ENCODE assay signal across 14 cellular contexts in genomic region chr1:88877911-88878310, GRCh38. TPM values are rescaled to one million over a fixed set of nuclear protein-coding genes. Genes with fewer than 3 reads are reported as not detected.
DNase-seq lines count a peak whose midpoint lies in the region; ATAC-seq and TF ChIP-seq lines count a peak whose summit lies in the region.
"Had no signal": no experiment of that assay in that cellular context is flagged by ENCODE, and none has a peak within 500 bp of the region (broad histone marks: within the 10 kb centered on the region; RNA-seq: fewer than 3 reads in every experiment).

No MANE protein-coding gene starts in this region.

- H3K27me3 ChIP-seq in Panc1 (ENCODE audit: control insufficient read depth, insufficient read depth, low read length) (no peaks in the 10 kb centered on the region), foreskin keratinocyte (no peaks in the 10 kb centered on the region)
- H3K27me3 ChIP-seq: testis had no signal

- H3K4me3 ChIP-seq in Panc1 (ENCODE audit: low read depth in 2 of 2, low read length in 2 of 2), result no peak overlapping the region
- H3K4me3 ChIP-seq: testis had no signal

- TF ChIP-seq CTCF in Panc1 (IDR thresholded peaks at IDR 0.05), result no peak; the same call in 1 of the 2 replicates
- no peak for TF ChIP-seq CTCF in foreskin keratinocyte (conservative IDR thresholded peaks at IDR 0.05)
- TF ChIP-seq CTCF in progenitor cell of endocrine pancreas (IDR thresholded peaks at IDR 0.05; ENCODE audit: unreplicated experiment), result no peak

- CTCF ChIA-PET in Panc1 (lab: Charles Lee), result no interaction called here

- DNase-seq in activated T-cell treated with anti-CD3 and anti-CD28 coated beads, Interleukin-2, amount 50 U/mL, for 24 hours, result no peak
- no peak for DNase-seq in activated T-cell treated with anti-CD3 and anti-CD28 coated beads, Interleukin-2, amount 50 U/mL, for 1 hour
- no peak for DNase-seq in Panc1 (ENCODE audit: low read depth, low spot score)
- no peak for DNase-seq in foreskin keratinocyte
- no peak for DNase-seq in progenitor cell of endocrine pancreas (ENCODE audit: low spot score, unreplicated experiment)
- DNase-seq in dedifferentiated amniotic fluid mesenchymal stem cell (ENCODE audit: extremely low spot score), result no peak
- DNase-seq: activated CD8-positive, alpha-beta T cell treated with anti-CD3 and anti-CD28 coated beads, Interleukin-2, amount 10 ng/mL, durations not matched to agents 7 days and 5 days; NCI-H187 treated with DMSO at 0.1 percent for 48 hours; testis had no signal

- H3K27me3 Mint-ChIP-seq in activated T-cell treated with anti-CD3 and anti-CD28 coated beads, Interleukin-2, amount 50 U/mL, for 24 hours, result no peaks in the 10 kb centered on the region
- H3K27me3 Mint-ChIP-seq in progenitor cell of endocrine pancreas, result no peaks in the 10 kb centered on the region
- H3K27me3 Mint-ChIP-seq: naive B cell had no signal

- BruUV-seq in Panc1 (replicated peaks; lab: Mats Ljungman, UMichigan), result no TSS peak

- peaks cover 11% of the 10 kb centered on the region for H3K36me3 ChIP-seq in Panc1 (ENCODE audit: control insufficient read depth, insufficient read depth, low read length)

- H3K4me3 Mint-ChIP-seq in activated T-cell treated with anti-CD3 and anti-CD28 coated beads, Interleukin-2, amount 50 U/mL, for 24 hours, result no peak overlapping the region
- no peak overlapping the region for H3K4me3 Mint-ChIP-seq in progenitor cell of endocrine pancreas (ENCODE audit: low read depth)
- H3K4me3 Mint-ChIP-seq: activated CD8-positive, alpha-beta T cell treated with anti-CD3 and anti-CD28 coated beads, Interleukin-2, amount 10 ng/mL, durations not matched to agents 7 days and 5 days; activated T-helper 1 cell treated with anti-CD3 and anti-CD28 coated beads, Interleukin-12 subunit alpha, Interleukin-12 subunit beta, Interleukin-2, Interleukin-4 antibody, amounts not matched to agents 30 ng/mL and 10 ng/mL and 1 ng/mL, durations not matched to agents 14 hours and 24 hours and 36 hours; CD14-positive monocyte; naive B cell had no signal

- H3K36me3 Mint-ChIP-seq in activated T-cell treated with anti-CD3 and anti-CD28 coated beads, Interleukin-2, amount 50 U/mL, for 24 hours (ENCODE audit: low read depth), result peaks cover 59% of the 10 kb centered on the region
- no peaks in the 10 kb centered on the region for H3K36me3 Mint-ChIP-seq in progenitor cell of endocrine pancreas (ENCODE audit: insufficient read depth)

- POLR2A ChIA-PET in Panc1 (lab: Charles Lee), result no interaction called here

- H3K9me3 ChIP-seq in Panc1 (ENCODE audit: control insufficient read depth, insufficient read depth, low read depth, low read length), result no peaks in the 10 kb centered on the region
- H3K9me3 ChIP-seq: testis had no signal

- no peaks in the 10 kb centered on the region for H3K4me1 ChIP-seq in Panc1 (ENCODE audit: control insufficient read depth, insufficient read depth, low read length)
- H3K4me1 ChIP-seq in foreskin keratinocyte, result no peaks in the 10 kb centered on the region

- no peak overlapping the region for H3K27ac ChIP-seq in Panc1 (ENCODE audit: low read length)
- peak overlapping the region; percentile 15 for H3K27ac ChIP-seq in foreskin keratinocyte
- H3K27ac ChIP-seq: testis had no signal

- H3K27ac Mint-ChIP-seq in activated T-cell treated with anti-CD3 and anti-CD28 coated beads, Interleukin-2, amount 50 U/mL, for 24 hours, result peak overlapping the region; percentile 44
- H3K27ac Mint-ChIP-seq in progenitor cell of endocrine pancreas, result peak overlapping the region; percentile 85
- H3K27ac Mint-ChIP-seq: activated CD8-positive, alpha-beta T cell treated with anti-CD3 and anti-CD28 coated beads, Interleukin-2, amount 10 ng/mL, durations not matched to agents 7 days and 5 days; activated T-helper 1 cell treated with anti-CD3 and anti-CD28 coated beads, Interleukin-12 subunit alpha, Interleukin-12 subunit beta, Interleukin-2, Interleukin-4 antibody, amounts not matched to agents 30 ng/mL and 10 ng/mL and 1 ng/mL, durations not matched to agents 14 hours and 24 hours and 36 hours had no signal

- H3K9me3 Mint-ChIP-seq in activated T-cell treated with anti-CD3 and anti-CD28 coated beads, Interleukin-2, amount 50 U/mL, for 24 hours, result no peaks in the 10 kb centered on the region
- H3K9me3 Mint-ChIP-seq in progenitor cell of endocrine pancreas (ENCODE audit: low read depth), result no peaks in the 10 kb centered on the region
- H3K9me3 Mint-ChIP-seq: activated T-helper 1 cell treated with anti-CD3 and anti-CD28 coated beads, Interleukin-12 subunit alpha, Interleukin-12 subunit beta, Interleukin-2, Interleukin-4 antibody, amounts not matched to agents 30 ng/mL and 10 ng/mL and 1 ng/mL, durations not matched to agents 14 hours and 24 hours and 36 hours; naive B cell had no signal

- intact Hi-C loops in Panc1 (cut with micrococcal nuclease; ENCODE audit: unreplicated experiment), result loop anchor here (5.0 to 10.0 kb wide), 3 partner anchors 73 to 271 kb away; no protein-coding TSS in a partner anchor

- peaks cover 60% of the 10 kb centered on the region for H3K4me1 Mint-ChIP-seq in activated T-cell treated with anti-CD3 and anti-CD28 coated beads, Interleukin-2, amount 50 U/mL, for 24 hours (ENCODE audit: low read depth)
- H3K4me1 Mint-ChIP-seq in progenitor cell of endocrine pancreas (ENCODE audit: low read depth), result peaks cover 4% of the 10 kb centered on the region

- in situ Hi-C loops in Panc1 (cut with HindIII; ENCODE audit: low pct_unique_long_range_greater_than_20kb, low sequenced_read_pairs), result no loop called here

- peak; percentile 63; the same call in 1 of the 2 replicates for ATAC-seq in Panc1
- ATAC-seq in foreskin keratinocyte, result peak; percentile 26
- ATAC-seq in HG02884 (IDR thresholded peaks at IDR 0.05; ENCODE audit: unreplicated experiment), result no peak
- ATAC-seq in GM21381 (IDR thresholded peaks at IDR 0.05; ENCODE audit: unreplicated experiment), result no peak
- ATAC-seq: activated CD8-positive, alpha-beta T cell treated with anti-CD3 and anti-CD28 coated beads, Interleukin-2, amount 10 ng/mL, durations not matched to agents 7 days and 5 days had no signal

RNA-seq across cellular contexts. Expression of gene GTF2B, which starts 13.5 kb away (rescaled TPM):
- total RNA-seq in Panc1 (2021; ENCODE audit: unreplicated experiment) (27.0 TPM), foreskin keratinocyte (35.4 and 35.7 TPM in 2 replicates), progenitor cell of endocrine pancreas (26.3 and 27.4 TPM in 2 replicates)
- 18.0 TPM for polyA plus RNA-seq in Panc1 (2012; ENCODE audit: insufficient read length)
- 25.7 and 31.4 TPM in 2 replicates for polyA plus RNA-seq in foreskin keratinocyte

Comparison
In these comparisons a context has a peak if more than half of its experiments do, and no peak if none do; other contexts are left out.
1. ATAC-seq: peak in Panc1 (single experiment) and foreskin keratinocyte (single experiment); none in HG02884 (single experiment) and GM21381 (single experiment).